9 cellular contexts compared by ENCODE assay signal in the genomic region with DNA sequence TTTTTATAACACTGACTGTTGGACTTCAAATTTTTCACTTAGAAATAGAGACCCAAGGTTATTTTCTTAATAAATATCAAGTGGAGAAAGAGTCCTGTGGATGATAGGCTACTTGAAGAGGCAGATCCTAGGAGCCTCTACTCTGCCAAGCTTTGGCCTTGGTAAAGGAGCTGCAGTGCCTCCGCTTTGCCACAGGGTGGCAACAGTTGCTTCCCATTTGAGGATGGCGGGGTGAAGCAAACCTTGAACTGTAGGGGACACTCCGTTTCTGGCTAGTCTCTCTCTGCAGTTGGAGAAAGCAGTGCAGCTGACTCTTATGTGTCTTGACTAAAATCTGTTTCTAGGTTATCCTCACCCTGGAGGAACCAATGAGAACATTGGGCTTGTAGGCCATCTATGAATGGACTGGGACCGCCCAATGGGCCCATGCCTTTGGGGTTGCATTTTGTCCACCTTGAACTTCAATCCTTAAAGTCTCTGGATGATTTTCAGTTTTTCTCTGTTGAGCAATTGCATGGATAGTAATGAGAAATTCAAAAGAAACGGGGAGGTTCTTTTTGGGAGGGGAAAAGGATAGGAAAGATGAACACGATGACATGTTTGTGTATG. TPM values are rescaled to one million over a fixed set of nuclear protein-coding genes. Genes with fewer than 3 reads are reported as not detected.
DNase-seq lines count a peak whose midpoint lies in the region; ATAC-seq, FAIRE-seq and TF ChIP-seq lines count a peak whose summit lies in the region.
"Had no signal": no experiment of that assay in that cellular context is flagged by ENCODE, and none has a peak within 500 bp of the region (broad histone marks: within the 10 kb centered on the region; RNA-seq: fewer than 3 reads in every experiment).

No MANE protein-coding gene starts in this region.

- no peaks in the 10 kb centered on the region for H3K27me3 ChIP-seq in CD4-positive, alpha-beta memory T cell (ENCODE audit: insufficient read depth, low read length)
- no peaks in the 10 kb centered on the region for H3K27me3 ChIP-seq in heart right ventricle

- FAIRE-seq in RCC 7860 (lab: Jason Lieb, UNC), result no peak
- FAIRE-seq: TTC549 had no signal

- intact Hi-C loops in CD4-positive, alpha-beta memory T cell (cut with micrococcal nuclease), result no loop called here
- intact Hi-C loops in activated naive CD4-positive, alpha-beta T cell treated with anti-CD3 and anti-CD28 coated beads for 36 hours (cut with micrococcal nuclease), result loop anchor here (1.0 kb wide), 1 partner anchor 11 kb away; no protein-coding TSS in a partner anchor
- intact Hi-C loops in heart right ventricle (cut with DNase I), result no loop called here

- no peaks in the 10 kb centered on the region for H3K9me3 ChIP-seq in CD4-positive, alpha-beta memory T cell (ENCODE audit: control insufficient read depth in 1 of 2, low read length in 2 of 2)
- H3K9me3 ChIP-seq in heart right ventricle, result no peaks in the 10 kb centered on the region

- no peak overlapping the region for H3K4me3 ChIP-seq in CD4-positive, alpha-beta memory T cell (ENCODE audit: low read length in 2 of 2)
- no peak overlapping the region for H3K4me3 ChIP-seq in heart right ventricle
- H3K4me3 ChIP-seq in retinal pigment epithelial cell (ENCODE audit: low read length), result no peak overlapping the region

- H3K9me3 Mint-ChIP-seq in CD4-positive, alpha-beta memory T cell, result no peaks in the 10 kb centered on the region
- no peaks in the 10 kb centered on the region for H3K9me3 Mint-ChIP-seq in activated naive CD4-positive, alpha-beta T cell treated with anti-CD3 and anti-CD28 coated beads for 36 hours

- H3K4me1 Mint-ChIP-seq in CD4-positive, alpha-beta memory T cell, result no peaks in the 10 kb centered on the region
- H3K4me1 Mint-ChIP-seq in activated naive CD4-positive, alpha-beta T cell treated with anti-CD3 and anti-CD28 coated beads for 36 hours (ENCODE audit: low read depth), result no peaks in the 10 kb centered on the region

- peak in 4 of 5 donors; percentile 31 to 40 (median 36) for DNase-seq in CD4-positive, alpha-beta memory T cell
- DNase-seq in RCC 7860 (ENCODE audit: low spot score) (peak; percentile 29), heart right ventricle (peak in 1 of 2 donors; percentile 10), retinal pigment epithelial cell (ENCODE audit: low read depth) (no peak), NK-92 (lab: John Stamatoyannopoulos, UW; ENCODE audit: unreplicated experiment) (no peak)
- peak; percentile 61 for DNase-seq in activated naive CD4-positive, alpha-beta T cell treated with anti-CD3 and anti-CD28 coated beads for 36 hours

- CTCF ChIA-PET in CD4-positive, alpha-beta memory T cell (lab: Charles Lee; ENCODE audit: partially characterized antibody), result interaction anchor here (0.7 to 5.4 kb wide), 4 partner anchors 9 to 18 kb away, joined by 3 to 71 read pairs (median 6); no protein-coding TSS in a partner anchor
- CTCF ChIA-PET in activated naive CD4-positive, alpha-beta T cell treated with anti-CD3 and anti-CD28 coated beads for 36 hours (lab: Charles Lee), result interaction anchor here (1.3 to 3.8 kb wide), 3 partner anchors 11 to 346 kb away, joined by 3 to 23 read pairs (median 4); no protein-coding TSS in a partner anchor

- H3K27ac Mint-ChIP-seq in CD4-positive, alpha-beta memory T cell, result no peak overlapping the region
- H3K27ac Mint-ChIP-seq in activated naive CD4-positive, alpha-beta T cell treated with anti-CD3 and anti-CD28 coated beads for 36 hours, result no peak overlapping the region

- no peaks in the 10 kb centered on the region for H3K36me3 Mint-ChIP-seq in CD4-positive, alpha-beta memory T cell
- H3K36me3 Mint-ChIP-seq in activated naive CD4-positive, alpha-beta T cell treated with anti-CD3 and anti-CD28 coated beads for 36 hours (ENCODE audit: low read depth), result peaks cover 4% of the 10 kb centered on the region

- 40 to 42% methylated on average over 6 of the region's 6 CpGs for WGBS in heart right ventricle, 2 donors

- H3K4me1 ChIP-seq in CD4-positive, alpha-beta memory T cell (ENCODE audit: insufficient read depth, low read length), result no peaks in the 10 kb centered on the region
- H3K4me1 ChIP-seq in heart right ventricle, result no peaks in the 10 kb centered on the region

- no peak overlapping the region for H3K4me3 Mint-ChIP-seq in CD4-positive, alpha-beta memory T cell
- H3K4me3 Mint-ChIP-seq in activated naive CD4-positive, alpha-beta T cell treated with anti-CD3 and anti-CD28 coated beads for 36 hours, result no peak overlapping the region

- POLR2A ChIA-PET in CD4-positive, alpha-beta memory T cell (lab: Charles Lee; ENCODE audit: partially characterized antibody), result no interaction called here

- ATAC-seq in GM18907 (IDR thresholded peaks at IDR 0.05; ENCODE audit: unreplicated experiment) (peak; percentile 73), HG03354 (IDR thresholded peaks at IDR 0.05; ENCODE audit: poor library complexity, severe bottlenecking, unreplicated experiment) (peak; percentile 76), heart right ventricle (peak in 3 of 8 donors; percentile 50 to 70 (median 67))

- TF ChIP-seq CTCF in heart right ventricle (IDR thresholded peaks at IDR 0.05) (peak; percentile 37 to 87 (median 67)), retinal pigment epithelial cell (conservative IDR thresholded peaks at IDR 0.05; ENCODE audit: low read depth, low read length) (peak; percentile 97)

- no peaks in the 10 kb centered on the region for H3K27me3 Mint-ChIP-seq in CD4-positive, alpha-beta memory T cell
- no peaks in the 10 kb centered on the region for H3K27me3 Mint-ChIP-seq in activated naive CD4-positive, alpha-beta T cell treated with anti-CD3 and anti-CD28 coated beads for 36 hours (ENCODE audit: low read depth)

- H3K27ac ChIP-seq in CD4-positive, alpha-beta memory T cell (ENCODE audit: low read depth, low read length), result no peak overlapping the region
- no peak overlapping the region for H3K27ac ChIP-seq in heart right ventricle

- H3K36me3 ChIP-seq in CD4-positive, alpha-beta memory T cell (ENCODE audit: insufficient read depth, low read length), result no peaks in the 10 kb centered on the region
- peaks cover 0 to 4% (median 0%) of the 10 kb centered on the region in 9 donors for H3K36me3 ChIP-seq in heart right ventricle

RNA-seq across cellular contexts. Expression of a gene that starts 9.8 kb away (rescaled TPM):
- under 1 TPM in 1 of 2 experiments, not detected in 1; 0.35 TPM for total RNA-seq in CD4-positive, alpha-beta memory T cell
- under 1 TPM; 0.23 to 0.76 TPM for polyA plus RNA-seq in CD4-positive, alpha-beta memory T cell
- under 1 TPM; 0.57 to 0.94 TPM for total RNA-seq in activated naive CD4-positive, alpha-beta T cell treated with anti-CD3 and anti-CD28 coated beads for 36 hours
- 1 to 10 TPM in 1 of 10 donors, under 1 TPM in 4, not detected in 5; 0.23 to 1.1 (median 0.36) TPM for total RNA-seq in heart right ventricle
- under 1 TPM in 1 of 2 donors, not detected in 1; 0.65 TPM for polyA plus RNA-seq in heart right ventricle

RNA-seq across cellular contexts. Expression of a gene that starts 36.0 kb away (rescaled TPM):
- total RNA-seq in CD4-positive, alpha-beta memory T cell, result 1 to 10 TPM; 7.3 to 8.8 TPM
- polyA plus RNA-seq in CD4-positive, alpha-beta memory T cell, result 1 to 10 TPM; 2.5 to 5.6 TPM
- 100 to 1,000 TPM; 131 to 134 TPM for total RNA-seq in activated naive CD4-positive, alpha-beta T cell treated with anti-CD3 and anti-CD28 coated beads for 36 hours
- total RNA-seq in heart right ventricle, result 10 to 100 TPM in 1 of 10 donors, 1 to 10 TPM in 8, under 1 TPM in 1; 0.64 to 10.6 (median 2.8) TPM
- 1 to 10 TPM in 1 of 2 donors, under 1 TPM in 1; 0.30 to 1.9 TPM for polyA plus RNA-seq in heart right ventricle

RNA-seq across cellular contexts. Expression of a gene that starts 58.1 kb away (rescaled TPM):
- 1 to 10 TPM; 7.0 to 8.2 TPM for total RNA-seq in CD4-positive, alpha-beta memory T cell
- under 1 TPM in 1 of 2 donors, not detected in 1; 0.17 TPM for polyA plus RNA-seq in CD4-positive, alpha-beta memory T cell
- 1 to 10 TPM; 1.4 to 2.2 TPM for total RNA-seq in activated naive CD4-positive, alpha-beta T cell treated with anti-CD3 and anti-CD28 coated beads for 36 hours
- 1 to 10 TPM; 4.2 to 9.8 (median 7.1) TPM for total RNA-seq in heart right ventricle
- polyA plus RNA-seq in heart right ventricle, result 10 to 100 TPM in 1 of 2 donors, 1 to 10 TPM in 1; 1.9 to 30.2 TPM

Comparison
In these comparisons a context has a peak if more than half of its experiments do, and no peak if none do; other contexts are left out.
1. DNase-seq: peak in CD4-positive, alpha-beta memory T cell (4 of 5), RCC 7860 (single experiment) and activated naive CD4-positive, alpha-beta T cell treated with anti-CD3 and anti-CD28 coated beads for 36 hours (single experiment); none in retinal pigment epithelial cell (single experiment) and NK-92 (single experiment).
2. RNA of a gene that starts 36.0 kb away (total RNA-seq): 131 to 134 TPM in activated naive CD4-positive, alpha-beta T cell treated with anti-CD3 and anti-CD28 coated beads for 36 hours; 7.3 to 8.8 TPM in CD4-positive, alpha-beta memory T cell and 0.64 to 10.6 TPM in heart right ventricle; every median in the first group is over 10 times any median in the second.